ENCODE assay signal across 1 cellular context in the genomic region with DNA sequence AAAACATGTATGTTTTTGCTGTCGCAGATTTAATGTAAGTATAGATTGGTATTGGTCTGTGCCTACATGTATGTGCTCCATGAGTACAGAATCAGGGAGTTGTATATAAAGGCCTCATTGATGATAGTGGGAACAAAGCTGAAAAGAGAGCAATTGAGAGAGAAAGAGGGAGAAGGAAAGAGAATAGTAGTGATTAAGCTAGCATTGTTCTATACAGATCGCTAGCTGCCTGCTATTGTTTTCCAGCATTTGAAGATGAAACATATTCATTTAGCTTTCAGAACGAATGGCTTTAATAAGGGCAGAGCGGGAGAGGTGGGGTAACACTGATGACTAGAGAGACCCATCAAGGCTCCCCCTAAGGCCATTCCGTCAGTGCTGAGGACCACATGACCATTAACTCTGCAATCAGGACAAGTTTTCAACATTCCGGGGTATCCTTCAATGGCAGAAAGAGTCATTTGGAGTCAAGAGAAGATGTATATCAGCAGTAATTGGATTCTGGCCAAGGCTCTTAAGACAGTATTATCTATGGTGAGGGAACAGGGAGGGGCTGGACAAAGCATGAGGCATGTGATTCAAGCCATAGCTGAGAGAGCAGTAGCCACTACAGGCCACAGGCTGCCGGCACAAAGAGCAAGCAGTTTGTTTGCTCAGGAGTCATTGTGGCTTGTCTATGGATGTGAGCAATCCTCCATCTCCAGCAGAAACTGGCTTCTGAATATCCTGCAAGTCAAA.
TF ChIP-seq lines count a peak whose summit lies in the region.

No MANE protein-coding gene starts in this region.

TF ChIP-seq in GM23338, 12 proteins besides CTCF, POLR2A, EP300 and RAD21 (continued from another document):
- no peak for TF ChIP-seq REST (IDR thresholded peaks at IDR 0.05; ENCODE audit: unreplicated experiment)
